In the genomic region with DNA sequence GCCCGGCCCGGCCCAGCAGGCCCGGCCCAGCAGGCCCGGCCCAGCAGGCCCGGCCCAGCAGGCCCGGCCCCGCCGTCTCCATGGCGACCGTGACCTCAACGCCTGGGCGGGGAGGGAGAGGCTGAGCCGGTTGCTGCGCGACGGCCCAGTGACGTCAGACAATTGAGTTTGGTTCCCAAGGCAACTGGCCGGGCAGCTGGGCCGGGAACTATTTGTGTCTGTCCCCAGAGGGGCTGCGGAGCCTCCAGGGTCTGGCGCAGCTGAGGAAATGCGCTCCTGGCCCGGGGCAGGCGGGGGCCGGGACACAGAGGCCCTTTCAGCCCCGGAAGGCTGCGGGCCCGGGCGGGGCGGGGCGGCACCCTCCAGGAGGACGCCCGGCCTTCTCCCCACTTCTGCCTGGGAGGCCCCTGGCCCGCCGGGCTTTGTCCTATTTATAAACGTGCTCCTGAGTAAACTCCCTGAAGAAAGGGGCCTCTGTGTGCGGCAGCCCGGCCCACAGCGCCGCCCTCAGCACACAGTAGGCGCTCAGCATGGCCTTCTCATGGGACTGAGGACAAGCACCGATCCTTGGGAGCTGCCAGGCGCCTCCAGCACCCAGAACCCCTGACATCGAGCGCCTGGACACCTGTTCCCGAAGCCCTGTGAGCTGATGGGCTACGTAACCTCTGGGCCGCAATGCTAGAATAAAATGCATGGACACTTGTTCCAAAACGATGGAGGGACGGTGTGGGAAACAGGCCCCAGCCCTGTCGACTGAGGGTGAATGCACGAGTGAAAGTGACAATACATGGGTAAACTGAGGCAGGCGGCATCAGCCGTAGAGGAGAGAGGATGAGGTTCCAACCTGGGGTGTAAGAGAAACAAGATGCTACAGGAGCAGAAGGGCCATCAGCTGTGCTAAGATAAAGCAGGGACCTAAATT, we compare ENCODE assay signal across 8 cellular contexts. TPM values are rescaled to one million over a fixed set of nuclear protein-coding genes. Genes with fewer than 3 reads are reported as not detected.
DNase-seq lines count a peak whose midpoint lies in the region; ATAC-seq and TF ChIP-seq lines count a peak whose summit lies in the region.

No MANE protein-coding gene starts in this region.

- H3K4me3 Mint-ChIP-seq in activated CD4-positive, alpha-beta T cell treated with anti-CD3 and anti-CD28 coated beads, Interleukin-2, amount 10 ng/mL, durations not matched to agents 24 days and 14 days = peak overlapping the region; percentile 67

- peaks cover 7% of the 10 kb centered on the region for H3K27me3 Mint-ChIP-seq in activated CD4-positive, alpha-beta T cell treated with anti-CD3 and anti-CD28 coated beads, Interleukin-2, amount 10 ng/mL, durations not matched to agents 24 days and 14 days

- peak; percentile 55 for TF ChIP-seq POLR2A in GM19099 (IDR thresholded peaks at IDR 0.05; ENCODE audit: extremely low read depth, insufficient read length, low read depth)

- H3K36me3 ChIP-seq in colonic mucosa = no peaks in the 10 kb centered on the region

- no peaks in the 10 kb centered on the region for H3K27me3 ChIP-seq in colonic mucosa

- peak; percentile 89 for ATAC-seq in HG03354 (IDR thresholded peaks at IDR 0.05; ENCODE audit: poor library complexity, severe bottlenecking, unreplicated experiment)
- peak; percentile 91 for ATAC-seq in left lobe of liver

- peak overlapping the region; percentile 95 for H3K27ac ChIP-seq in colonic mucosa

- no peaks in the 10 kb centered on the region for H3K9me3 ChIP-seq in colonic mucosa

- intact Hi-C loops in activated CD4-positive, alpha-beta T cell treated with anti-CD3 and anti-CD28 coated beads, Interleukin-2, amount 10 ng/mL, durations not matched to agents 24 days and 14 days (cut with micrococcal nuclease) = loop anchor here (1.0 to 2.0 kb wide), 3 partner anchors 7 to 140 kb away; partner anchors contain the start of gene NCL
- intact Hi-C loops in colonic mucosa (cut with DNase I) = loop anchor here (5.0 to 10.0 kb wide), 2 partner anchors 88 to 180 kb away; partner anchors contain the start of genes COPS7B and PDE6D

- peaks cover 10% of the 10 kb centered on the region for H3K4me1 Mint-ChIP-seq in activated CD4-positive, alpha-beta T cell treated with anti-CD3 and anti-CD28 coated beads, Interleukin-2, amount 10 ng/mL, durations not matched to agents 24 days and 14 days

- H3K4me1 ChIP-seq in colonic mucosa = peaks cover 11% of the 10 kb centered on the region

- H3K9me3 Mint-ChIP-seq in activated CD4-positive, alpha-beta T cell treated with anti-CD3 and anti-CD28 coated beads, Interleukin-2, amount 10 ng/mL, durations not matched to agents 24 days and 14 days = no peaks in the 10 kb centered on the region

- no peak for TF ChIP-seq CTCF in AG10803 (conservative IDR thresholded peaks at IDR 0.05; ENCODE audit: low read length)
- no peak for TF ChIP-seq CTCF in colonic mucosa (IDR thresholded peaks at IDR 0.05)

- no peaks in the 10 kb centered on the region for H3K36me3 Mint-ChIP-seq in activated CD4-positive, alpha-beta T cell treated with anti-CD3 and anti-CD28 coated beads, Interleukin-2, amount 10 ng/mL, durations not matched to agents 24 days and 14 days (ENCODE audit: low read depth)

- DNase-seq in AG10803 (ENCODE audit: low read depth) (peak; percentile 98), NCI-H510A (lab: John Stamatoyannopoulos, UW) (peak; percentile 99), colonic mucosa (peak; percentile 99), left lobe of liver (ENCODE audit: low spot score) (peak; percentile 98)
- DNase-seq in activated CD4-positive, alpha-beta T cell treated with anti-CD3 and anti-CD28 coated beads, Interleukin-2, amount 10 ng/mL, durations not matched to agents 24 days and 14 days = peak; percentile 99
- DNase-seq in stimulated activated CD4-positive, alpha-beta T cell treated with anti-CD3 and anti-CD28 coated beads, Interleukin-1b, Interleukin-23, amount 100 ng/mL, for 48 hours = peak; percentile 90

- H3K9ac ChIP-seq in colonic mucosa (ENCODE audit: low read depth in 2 of 2, low read length in 2 of 2) = peak overlapping the region; percentile 85 to 94

- H3K27ac Mint-ChIP-seq in activated CD4-positive, alpha-beta T cell treated with anti-CD3 and anti-CD28 coated beads, Interleukin-2, amount 10 ng/mL, durations not matched to agents 24 days and 14 days = peak overlapping the region; percentile 78

- H3K4me3 ChIP-seq in AG10803 (ENCODE audit: low read length) = peak overlapping the region; percentile 59
- H3K4me3 ChIP-seq in colonic mucosa = peak overlapping the region; percentile 34

RNA-seq across cellular contexts. Expression of gene TEX44, which starts 12.3 kb away (rescaled TPM):
- total RNA-seq in activated CD4-positive, alpha-beta T cell treated with anti-CD3 and anti-CD28 coated beads, Interleukin-2, amount 10 ng/mL, durations not matched to agents 24 days and 14 days = not detected in 2 replicates
- total RNA-seq in colonic mucosa = not detected
- not detected for total RNA-seq in left lobe of liver

Comparison
In these comparisons a context has a peak if more than half of its experiments do, and no peak if none do; other contexts are left out.
1. Peak in every context shown above with its lines: DNase-seq, ATAC-seq, H3K4me3 ChIP-seq and H3K27ac ChIP-seq.